8 cellular contexts compared by ENCODE assay signal in the genomic region with DNA sequence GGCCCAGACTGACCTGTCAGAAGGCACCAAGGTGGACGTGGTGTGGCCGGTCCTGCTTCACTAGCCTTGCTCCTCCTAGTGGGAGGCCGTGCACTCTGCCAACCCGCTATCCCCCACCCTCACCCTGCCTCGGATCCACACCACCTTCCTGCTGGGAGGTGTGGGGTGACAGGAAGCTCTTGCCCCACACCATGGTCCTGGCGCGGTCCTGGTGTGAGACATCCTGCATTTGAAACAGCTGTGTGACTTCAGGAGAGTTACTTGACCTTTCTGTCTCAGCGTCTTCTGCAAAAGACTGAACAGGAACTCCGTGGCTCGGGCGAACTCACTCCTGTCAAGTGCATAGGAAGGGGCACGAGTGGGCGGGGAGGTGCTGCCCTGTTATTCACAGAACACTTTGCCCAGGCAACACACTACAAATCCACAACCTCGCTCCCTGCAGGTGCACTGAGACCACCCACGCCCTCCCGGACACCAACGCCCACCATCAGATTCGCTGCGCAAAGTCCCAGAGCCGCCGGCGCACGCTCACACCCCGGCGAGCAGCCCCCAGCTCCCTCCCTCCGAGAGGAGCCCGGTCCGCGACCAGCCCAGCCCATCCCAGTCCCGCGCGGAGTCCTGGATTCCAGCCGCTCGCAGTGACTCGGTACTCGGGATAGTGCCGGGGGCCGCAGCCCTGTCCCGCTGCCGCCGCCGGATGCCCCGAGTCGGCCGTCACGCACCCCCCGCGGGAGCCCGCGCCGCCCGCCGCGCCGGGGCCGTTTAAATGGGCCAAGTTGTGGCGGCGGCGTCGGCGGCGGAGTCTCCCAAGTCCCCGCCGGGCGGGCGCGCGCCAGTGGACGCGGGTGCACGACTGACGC. TPM values are rescaled to one million over a fixed set of nuclear protein-coding genes. Genes with fewer than 3 reads are reported as not detected.
A peak's percentile ranks its signal among the peaks of the same experiment; 100 is the strongest.
DNase-seq lines count a peak whose midpoint lies in the region; ATAC-seq, FAIRE-seq and TF ChIP-seq lines count a peak whose summit lies in the region.

A gene with protein sequence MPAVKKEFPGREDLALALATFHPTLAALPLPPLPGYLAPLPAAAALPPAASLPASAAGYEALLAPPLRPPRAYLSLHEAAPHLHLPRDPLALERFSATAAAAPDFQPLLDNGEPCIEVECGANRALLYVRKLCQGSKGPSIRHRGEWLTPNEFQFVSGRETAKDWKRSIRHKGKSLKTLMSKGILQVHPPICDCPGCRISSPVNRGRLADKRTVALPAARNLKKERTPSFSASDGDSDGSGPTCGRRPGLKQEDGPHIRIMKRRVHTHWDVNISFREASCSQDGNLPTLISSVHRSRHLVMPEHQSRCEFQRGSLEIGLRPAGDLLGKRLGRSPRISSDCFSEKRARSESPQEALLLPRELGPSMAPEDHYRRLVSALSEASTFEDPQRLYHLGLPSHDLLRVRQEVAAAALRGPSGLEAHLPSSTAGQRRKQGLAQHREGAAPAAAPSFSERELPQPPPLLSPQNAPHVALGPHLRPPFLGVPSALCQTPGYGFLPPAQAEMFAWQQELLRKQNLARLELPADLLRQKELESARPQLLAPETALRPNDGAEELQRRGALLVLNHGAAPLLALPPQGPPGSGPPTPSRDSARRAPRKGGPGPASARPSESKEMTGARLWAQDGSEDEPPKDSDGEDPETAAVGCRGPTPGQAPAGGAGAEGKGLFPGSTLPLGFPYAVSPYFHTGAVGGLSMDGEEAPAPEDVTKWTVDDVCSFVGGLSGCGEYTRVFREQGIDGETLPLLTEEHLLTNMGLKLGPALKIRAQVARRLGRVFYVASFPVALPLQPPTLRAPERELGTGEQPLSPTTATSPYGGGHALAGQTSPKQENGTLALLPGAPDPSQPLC (plus strand): TSS at position 793 of the 860 bp plus-strand sequence. CDS start 509 bp downstream, outside the sequence.

- 11% methylated on average over 17 of the region's 72 CpGs for WGBS in HepG2 (ENCODE audit: low lambda C conversion rate)

- FAIRE-seq in HepG2 (lab: Jason Lieb, UNC): no peak

- 0 out of 2 replicates have a peak, but pooled peaks have one; percentile 5 for TF ChIP-seq CTCF in HepG2 (CRISPR knock-in tag; IDR thresholded peaks at IDR 0.05)

- no peaks in the 10 kb centered on the region for H3K9me3 ChIP-seq in HepG2 (ENCODE audit: low read length)

- no peak within 1 kb of the TSS for H3K27ac ChIP-seq in HepG2 (ENCODE audit: extremely low read length, insufficient read depth, low read length)

- H3K79me2 ChIP-seq in HepG2 (ENCODE audit: insufficient read depth, low read length): no peaks in the 10 kb centered on the region

- no peaks in the 10 kb centered on the region for H3K36me3 ChIP-seq in HepG2 (replicated peaks in 1 of 2; ENCODE audit: control insufficient read depth in 1 of 2, insufficient read depth in 2 of 2, low read length in 2 of 2)

- BruUV-seq in HepG2 (replicated peaks; lab: Mats Ljungman, UMichigan): no TSS peak

- peak within 1 kb of the TSS; percentile 60 for H3K4me2 ChIP-seq in HepG2 (ENCODE audit: low read depth, low read length)

- H2AFZ ChIP-seq in HepG2 (ENCODE audit: low read length): no peak within 1 kb of the TSS

- TF ChIP-seq POLR2A in HepG2 (IDR thresholded peaks at IDR 0.05; ENCODE audit: insufficient read depth in 1 of 2, low read depth in 2 of 2, low read length in 2 of 2): no peak

- H4K20me1 ChIP-seq in HepG2 (ENCODE audit: insufficient read depth, low read length): peaks cover 9% of the 10 kb centered on the region; the same call in 1 of the 2 replicates

- H3K4me3 ChIP-seq in HepG2 (replicated peaks in 1 of 3; ENCODE audit: insufficient read depth in 1 of 3, low read depth in 2 of 3, low read length in 3 of 3): peak within 1 kb of the TSS; percentile 26 to 62 (median 36); a peak in 5 of 6 replicates

- CTCF ChIA-PET in HepG2 (lab: Yijun Ruan, JAX; ENCODE audit: low intra/inter-chr PET ratio, low total read pairs): no interaction called here

- H3K4me1 ChIP-seq in HepG2 (ENCODE audit: insufficient read depth, low read length): peaks cover 27% of the 10 kb centered on the region

- TF ChIP-seq RAD21 in HepG2 (CRISPR knock-in tag; IDR thresholded peaks at IDR 0.05): no peak

- no peak within 1 kb of the TSS for H3K9ac ChIP-seq in HepG2 (ENCODE audit: insufficient read depth, low read depth, low read length)

- POLR2A ChIA-PET in HepG2 (lab: Yijun Ruan, JAX): no interaction called here

- H3K27me3 ChIP-seq in HepG2 (ENCODE audit: control insufficient read depth in 1 of 2, insufficient read depth in 2 of 2, low read length in 2 of 2): peaks cover 45 to 85% of the 10 kb centered on the region in 2 experiments

- TF ChIP-seq EP300 in HepG2 (IDR thresholded peaks at IDR 0.05; ENCODE audit: low read depth in 2 of 2, low read length in 2 of 2): no peak
- TF ChIP-seq EP300 in HepG2 (CRISPR knock-in tag; IDR thresholded peaks at IDR 0.05; ENCODE audit: borderline replicate concordance): no peak

- intact Hi-C loops in HepG2 (cut with micrococcal nuclease; ENCODE audit: unreplicated experiment): no loop called here

- in situ Hi-C loops in HepG2 (cut with HindIII; ENCODE audit: extremely low pct_ligation_motif_present, low pct_unique_long_range_greater_than_20kb): no loop called here

- peak; percentile 84 for DNase-seq in ELR (ENCODE audit: low read depth)
- peak; percentile 76 to 90 for DNase-seq in NCI-H1930 (lab: John Stamatoyannopoulos, UW)
- DNase-seq in activated CD4-positive, alpha-beta T cell treated with anti-CD3 and anti-CD28 coated beads for 48 hours: peak; percentile 58
- DNase-seq in dermis microvascular lymphatic vessel endothelial cell (ENCODE audit: low read depth in 2 of 2): peak; percentile 26 to 87
- DNase-seq in HepG2 (ENCODE audit: low spot score): peak; percentile 40
- peak; percentile 46 to 50 for DNase-seq in stimulated activated CD4-positive, alpha-beta T cell treated with anti-CD3 and anti-CD28 coated beads, Interleukin-2, amount 100 ng/mL, for 48 hours

- ATAC-seq in HepG2 (peak; percentile 4; the same call in 1 of the 3 replicates), HG02852 (IDR thresholded peaks at IDR 0.05; ENCODE audit: unreplicated experiment) (no peak), HG02642 (IDR thresholded peaks at IDR 0.05; ENCODE audit: poor library complexity, unreplicated experiment) (no peak)

TF ChIP-seq in HepG2, 621 proteins besides CTCF, POLR2A, EP300 and RAD21 (continues in another document):
- TF ChIP-seq YY1 (IDR thresholded peaks at IDR 0.05; ENCODE audit: insufficient read depth, insufficient replicate concordance, low read depth, low read length): peak; percentile 35
- peak; percentile 21 for TF ChIP-seq XRCC5 (optimal IDR thresholded peaks at IDR 0.05; ENCODE audit: low read length)
- no peak for TF ChIP-seq ZNF225 (CRISPR knock-in tag; IDR thresholded peaks at IDR 0.05)
- peak; percentile 78 for TF ChIP-seq SKI (IDR thresholded peaks at IDR 0.05; ENCODE audit: partially characterized antibody)
- TF ChIP-seq SRY (CRISPR knock-in tag; IDR thresholded peaks at IDR 0.05): no peak
- TF ChIP-seq ZIK1 (CRISPR knock-in tag; IDR thresholded peaks at IDR 0.05; ENCODE audit: borderline replicate concordance, low read depth): no peak
- TF ChIP-seq, protein P1, sequence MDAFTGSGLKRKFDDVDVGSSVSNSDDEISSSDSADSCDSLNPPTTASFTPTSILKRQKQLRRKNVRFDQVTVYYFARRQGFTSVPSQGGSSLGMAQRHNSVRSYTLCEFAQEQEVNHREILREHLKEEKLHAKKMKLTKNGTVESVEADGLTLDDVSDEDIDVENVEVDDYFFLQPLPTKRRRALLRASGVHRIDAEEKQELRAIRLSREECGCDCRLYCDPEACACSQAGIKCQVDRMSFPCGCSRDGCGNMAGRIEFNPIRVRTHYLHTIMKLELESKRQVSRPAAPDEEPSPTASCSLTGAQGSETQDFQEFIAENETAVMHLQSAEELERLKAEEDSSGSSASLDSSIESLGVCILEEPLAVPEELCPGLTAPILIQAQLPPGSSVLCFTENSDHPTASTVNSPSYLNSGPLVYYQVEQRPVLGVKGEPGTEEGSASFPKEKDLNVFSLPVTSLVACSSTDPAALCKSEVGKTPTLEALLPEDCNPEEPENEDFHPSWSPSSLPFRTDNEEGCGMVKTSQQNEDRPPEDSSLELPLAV (CRISPR knock-in tag; conservative IDR thresholded peaks at IDR 0.05; ENCODE audit: low read depth): no peak
- TF ChIP-seq ELF3 (CRISPR knock-in tag; IDR thresholded peaks at IDR 0.05): no peak
- peak; percentile 23; the same call in 1 of the 2 replicates for TF ChIP-seq ZKSCAN1 (IDR thresholded peaks at IDR 0.05; ENCODE audit: low read length)
- TF ChIP-seq ZNF10 (CRISPR knock-in tag; IDR thresholded peaks at IDR 0.05; ENCODE audit: borderline replicate concordance, low read depth): no peak
- TF ChIP-seq SMARCE1 (IDR thresholded peaks at IDR 0.05; ENCODE audit: borderline replicate concordance): no peak
- 0 out of 2 replicates have a peak, but pooled peaks have one; percentile 31 for TF ChIP-seq HDAC1 (CRISPR knock-in tag; IDR thresholded peaks at IDR 0.05)

RNA-seq across cellular contexts. Expression of the gene that starts here (rescaled TPM):
- total RNA-seq in dermis microvascular lymphatic vessel endothelial cell (under 0.01 and 0.13 TPM in 2 replicates), HepG2 (2016; rRNA removed; fragmentation: Illumina TruSeq; extraction: Trizol) (0.11 TPM in 1 of 2 replicates, not detected in the other)
- total RNA-seq in HepG2 (2016; cell fraction: cytosol; rRNA removed; fragmentation: Illumina TruSeq; extraction: Trizol; ENCODE audit: low read depth): not detected in 2 replicates
- total RNA-seq in HepG2 (2016; cell fraction: insoluble cytoplasmic fraction; rRNA removed; fragmentation: Illumina TruSeq; extraction: Trizol): 0.13 TPM in 1 of 2 replicates, not detected in the other
- not detected in 2 replicates for total RNA-seq in HepG2 (2016; cell fraction: membrane; rRNA removed; fragmentation: Illumina TruSeq; extraction: Trizol)
- total RNA-seq in HepG2 (2016; cell fraction: nucleus; rRNA removed; fragmentation: Illumina TruSeq; extraction: Trizol): not detected in 2 replicates
- 0.09 TPM in 1 of 2 replicates, not detected in the other for polyA plus RNA-seq in HepG2 (2011; rRNA removed)
- 0.09 and 0.24 TPM in 2 replicates for polyA plus RNA-seq in HepG2 (2011; cell fraction: cytosol; rRNA removed)
- 0.10 and 0.37 TPM in 2 replicates for polyA plus RNA-seq in HepG2 (2011; cell fraction: nucleus; rRNA removed)
- not detected in 2 replicates for polyA plus RNA-seq in HepG2 (2012)
- not detected in 2 replicates for polyA plus RNA-seq in HepG2 (2016; cell fraction: cytosol; fragmentation: Illumina TruSeq; extraction: Trizol; ENCODE audit: low read depth)
- polyA plus RNA-seq in HepG2 (2016; cell fraction: insoluble cytoplasmic fraction; fragmentation: Illumina TruSeq; extraction: Trizol; ENCODE audit: low read depth): not detected in 2 replicates
- not detected in 2 replicates for polyA plus RNA-seq in HepG2 (2016; cell fraction: membrane; fragmentation: Illumina TruSeq; extraction: Trizol; ENCODE audit: low read depth)
- not detected in 2 replicates for polyA plus RNA-seq in HepG2 (2016; cell fraction: nucleus; fragmentation: Illumina TruSeq; extraction: Trizol; ENCODE audit: insufficient read depth, low read depth)
- polyA minus RNA-seq in HepG2 (2011; rRNA and poly(A)+ RNA removed; ENCODE audit: low replicate concordance): 19.7 TPM in 1 of 2 replicates, not detected in the other
- polyA minus RNA-seq in HepG2 (2011; cell fraction: cytosol; rRNA and poly(A)+ RNA removed): 0.99 and 1.4 TPM in 2 replicates
- polyA minus RNA-seq in HepG2 (2011; cell fraction: nucleus; rRNA and poly(A)+ RNA removed): 1.2 TPM in 1 of 2 replicates, not detected in the other

Comparison
In these comparisons a context has a peak if more than half of its experiments do, and no peak if none do; other contexts are left out.
1. Peak in DNase-seq in dermis microvascular lymphatic vessel endothelial cell; RNA of the gene not detected or under 1 TPM.